ENCODE assay signal across 1 cellular context in genomic region chr5:134586866-134587524, GRCh38.
TF ChIP-seq lines count a peak whose summit lies in the region.

No MANE protein-coding gene starts in this region.

TF ChIP-seq in HepG2, 621 proteins besides CTCF, POLR2A, EP300 and RAD21 (continued from another document and continues in another):
- no peak for TF ChIP-seq ARID2 (CRISPR knock-in tag; IDR thresholded peaks at IDR 0.05; ENCODE audit: borderline replicate concordance)
- no peak for TF ChIP-seq ZNF17 (CRISPR knock-in tag; IDR thresholded peaks at IDR 0.05)
- TF ChIP-seq ZNF737 (CRISPR knock-in tag; IDR thresholded peaks at IDR 0.05; ENCODE audit: borderline replicate concordance) = no peak
- no peak for TF ChIP-seq ZNF34 (CRISPR knock-in tag; IDR thresholded peaks at IDR 0.05; ENCODE audit: borderline replicate concordance)
- TF ChIP-seq ZNF414 (CRISPR knock-in tag; IDR thresholded peaks at IDR 0.05) = 0 out of 2 replicates have a peak, but pooled peaks have one; percentile 56
- TF ChIP-seq ZNF747 (CRISPR knock-in tag; IDR thresholded peaks at IDR 0.05; ENCODE audit: borderline replicate concordance) = peak; percentile 44; the same call in 1 of the 2 replicates
- no peak for TF ChIP-seq CCDC6 (CRISPR knock-in tag; IDR thresholded peaks at IDR 0.05)
- no peak for TF ChIP-seq GMEB2 (CRISPR knock-in tag; IDR thresholded peaks at IDR 0.05; ENCODE audit: low read depth)
- TF ChIP-seq ZNF572 (CRISPR knock-in tag; IDR thresholded peaks at IDR 0.05) = peak; percentile 94; the same call in 1 of the 2 replicates
- no peak for TF ChIP-seq ZBTB39 (CRISPR knock-in tag; IDR thresholded peaks at IDR 0.05)
- TF ChIP-seq MAZ (IDR thresholded peaks at IDR 0.05; ENCODE audit: borderline replicate concordance, low read depth, low read length) = 0 out of 2 replicates have a peak, but pooled peaks have one; percentile 21
- TF ChIP-seq MAZ (CRISPR knock-in tag; IDR thresholded peaks at IDR 0.05; ENCODE audit: low read depth) = no peak; the same call in 1 of the 2 replicates
- TF ChIP-seq UBTF (CRISPR knock-in tag; IDR thresholded peaks at IDR 0.05) = 0 out of 2 replicates have a peak, but pooled peaks have one; percentile 58
- no peak for TF ChIP-seq ZNF234 (CRISPR knock-in tag; conservative IDR thresholded peaks at IDR 0.05)
- no peak for TF ChIP-seq MNT (IDR thresholded peaks at IDR 0.05)
- no peak for TF ChIP-seq NFIC (IDR thresholded peaks at IDR 0.05; ENCODE audit: low read length)
- TF ChIP-seq ZNF136 (CRISPR knock-in tag; IDR thresholded peaks at IDR 0.05; ENCODE audit: low read depth) = no peak
- TF ChIP-seq ZNF33B (CRISPR knock-in tag; IDR thresholded peaks at IDR 0.05) = no peak
- peak; percentile 6; the same call in 1 of the 2 replicates for TF ChIP-seq NRL (CRISPR knock-in tag; IDR thresholded peaks at IDR 0.05; ENCODE audit: borderline replicate concordance)
- TF ChIP-seq ZNF646 (CRISPR knock-in tag; IDR thresholded peaks at IDR 0.05) = no peak
- no peak for TF ChIP-seq BATF2 (CRISPR knock-in tag; IDR thresholded peaks at IDR 0.05)
- TF ChIP-seq MTF2 (CRISPR knock-in tag; IDR thresholded peaks at IDR 0.05; ENCODE audit: borderline replicate concordance) = 0 out of 2 replicates have a peak, but pooled peaks have one; percentile 28
- TF ChIP-seq MYPOP (CRISPR knock-in tag; IDR thresholded peaks at IDR 0.05) = peak; percentile 57; the same call in 1 of the 2 replicates
- TF ChIP-seq SIX4 (CRISPR knock-in tag; IDR thresholded peaks at IDR 0.05) = no peak
- TF ChIP-seq ZBTB14 (CRISPR knock-in tag; IDR thresholded peaks at IDR 0.05) = no peak
- no peak for TF ChIP-seq BRCA1 (CRISPR knock-in tag; IDR thresholded peaks at IDR 0.05)
- no peak for TF ChIP-seq CSRNP2 (CRISPR knock-in tag; conservative IDR thresholded peaks at IDR 0.05; ENCODE audit: low read depth)
- TF ChIP-seq CREM (IDR thresholded peaks at IDR 0.05) = no peak
- TF ChIP-seq CREM (CRISPR knock-in tag; IDR thresholded peaks at IDR 0.05) = no peak
- 0 out of 2 replicates have a peak, but pooled peaks have one; percentile 23 for TF ChIP-seq SP2 (CRISPR knock-in tag; IDR thresholded peaks at IDR 0.05)
- no peak for TF ChIP-seq CREBL2 (CRISPR knock-in tag; IDR thresholded peaks at IDR 0.05; ENCODE audit: borderline replicate concordance)
- no peak for TF ChIP-seq ZBTB10 (CRISPR knock-in tag; IDR thresholded peaks at IDR 0.05; ENCODE audit: borderline replicate concordance)
- peak; percentile 74 for TF ChIP-seq XRCC5 (optimal IDR thresholded peaks at IDR 0.05; ENCODE audit: low read length)
